In the genomic region with DNA sequence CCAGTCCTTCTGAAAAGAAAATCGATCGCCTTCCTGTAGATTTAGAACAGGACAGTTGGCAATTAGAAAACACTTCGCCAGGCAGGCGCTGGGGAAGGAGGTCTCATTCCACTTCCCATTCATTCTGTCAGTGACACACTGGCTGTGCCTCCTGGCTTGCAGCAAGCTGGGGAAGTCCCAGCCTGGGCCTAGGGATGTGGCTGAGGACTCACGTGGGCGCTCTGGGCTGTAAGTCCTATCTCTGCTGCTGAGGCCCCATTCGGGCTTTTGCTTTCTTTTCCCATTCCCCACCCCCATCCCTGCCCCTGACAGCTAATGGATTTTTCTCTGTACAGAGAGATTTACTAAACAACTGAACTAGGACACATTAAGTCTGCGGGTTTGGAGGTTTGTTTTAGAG, we compare ENCODE assay signal across 15 cellular contexts.
DNase-seq lines count a peak whose midpoint lies in the region; ATAC-seq, FAIRE-seq and TF ChIP-seq lines count a peak whose summit lies in the region.
"Had no signal": no experiment of that assay in that cellular context is flagged by ENCODE, and none has a peak within 500 bp of the region (broad histone marks: within the 10 kb centered on the region; RNA-seq: fewer than 3 reads in every experiment).

No MANE protein-coding gene starts in this region.

- intact Hi-C loops in left cardiac atrium (cut with DNase I), result no loop called here
- intact Hi-C loops in posterior vena cava (cut with DNase I), result no loop called here

- DNase-seq in KG1 (lab: John Stamatoyannopoulos, UW), result peak; percentile 2
- peak; percentile 5 for DNase-seq in RCC 7860 (ENCODE audit: low spot score)
- DNase-seq in left cardiac atrium, result peak; percentile 50
- DNase-seq in posterior vena cava (ENCODE audit: low spot score), result peak; percentile 84
- no peak for DNase-seq in H54 (ENCODE audit: insufficient read length, low spot score)
- no peak for DNase-seq in NCI-H2196 treated with DMSO at 0.1 percent for 48 hours (lab: John Stamatoyannopoulos, UW; ENCODE audit: unreplicated experiment)
- DNase-seq: activated naive CD4-positive, alpha-beta T cell; foreskin fibroblast; NCI-H1436; NCI-H526; stimulated activated CD4-positive, alpha-beta T cell treated with anti-CD3 and anti-CD28 coated beads, Interleukin-2, amount 100 ng/mL, for 48 hours; T-helper 17 cell; uterus had no signal

- ATAC-seq in left cardiac atrium (peak; percentile 86 to 90), HG03280 (IDR thresholded peaks at IDR 0.05; ENCODE audit: unreplicated experiment) (no peak)
- ATAC-seq: T-helper 17 cell had no signal

- FAIRE-seq in RCC 7860 (lab: Jason Lieb, UNC) (no peak), H54 (lab: Jason Lieb, UNC) (no peak)
- FAIRE-seq: bronchial epithelial cell had no signal

- no peak for TF ChIP-seq POLR2A in H54 (IDR thresholded peaks at IDR 0.05; ENCODE audit: low read depth, low read length)

Comparison
In these comparisons a context has a peak if more than half of its experiments do, and no peak if none do; other contexts are left out.
1. DNase-seq: peak in KG1 (single experiment), RCC 7860 (single experiment), left cardiac atrium (single experiment) and posterior vena cava (single experiment); none in H54 (single experiment) and NCI-H2196 treated with DMSO at 0.1 percent for 48 hours (single experiment).